In the genomic region with DNA sequence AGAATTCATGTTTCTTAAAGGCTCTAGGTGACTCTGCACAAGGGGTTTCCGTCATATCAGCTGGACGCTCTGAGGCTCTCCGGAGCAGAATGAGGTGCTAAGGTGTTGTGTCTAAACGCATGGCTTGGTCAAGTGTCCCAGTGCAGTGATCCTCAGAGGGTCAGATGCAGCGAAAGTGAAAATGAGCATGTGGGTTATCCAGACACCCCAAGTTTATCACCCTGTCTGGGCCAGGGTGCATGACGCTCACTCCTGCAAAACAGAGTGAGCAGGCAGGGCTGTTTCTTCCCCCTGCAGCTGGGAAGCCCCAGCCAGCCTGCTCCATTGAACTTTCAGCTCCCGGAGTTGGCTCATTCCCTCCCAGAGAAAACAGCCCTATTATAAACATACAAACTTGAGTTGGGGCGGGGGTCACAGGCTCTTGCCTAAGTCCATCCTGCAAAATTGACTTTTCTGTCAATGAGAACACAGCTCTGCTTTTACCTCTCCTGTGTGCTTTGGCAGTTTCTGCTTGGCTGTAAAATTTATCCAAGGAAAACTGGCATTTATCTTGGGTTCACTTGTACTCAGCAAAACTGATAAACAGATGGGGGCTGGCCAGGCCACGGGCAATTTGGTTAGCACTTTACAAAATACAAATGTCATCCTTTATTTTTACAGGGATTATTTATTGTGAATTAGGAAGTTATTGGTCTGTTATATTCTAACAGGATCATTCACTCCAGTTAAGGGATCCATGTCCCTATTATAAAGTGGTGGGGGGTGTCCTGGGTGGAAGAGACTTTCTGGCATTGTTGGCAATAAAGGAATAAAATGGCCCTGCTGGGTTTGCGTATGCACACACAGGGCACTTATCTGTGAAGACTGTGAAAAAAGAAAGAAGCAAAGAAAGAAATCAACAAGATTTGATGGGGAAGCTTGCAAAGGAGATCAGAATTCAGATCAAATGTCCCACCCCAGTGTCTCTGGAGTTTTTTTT, we compare ENCODE assay signal across 1 cellular context.
A peak's percentile ranks its signal among the peaks of the same experiment; 100 is the strongest.
TF ChIP-seq lines count a peak whose summit lies in the region.

No MANE protein-coding gene starts in this region.

TF ChIP-seq in HepG2, 621 proteins besides CTCF, POLR2A, EP300 and RAD21 (continued from another document and continues in another):
- TF ChIP-seq, protein P1, sequence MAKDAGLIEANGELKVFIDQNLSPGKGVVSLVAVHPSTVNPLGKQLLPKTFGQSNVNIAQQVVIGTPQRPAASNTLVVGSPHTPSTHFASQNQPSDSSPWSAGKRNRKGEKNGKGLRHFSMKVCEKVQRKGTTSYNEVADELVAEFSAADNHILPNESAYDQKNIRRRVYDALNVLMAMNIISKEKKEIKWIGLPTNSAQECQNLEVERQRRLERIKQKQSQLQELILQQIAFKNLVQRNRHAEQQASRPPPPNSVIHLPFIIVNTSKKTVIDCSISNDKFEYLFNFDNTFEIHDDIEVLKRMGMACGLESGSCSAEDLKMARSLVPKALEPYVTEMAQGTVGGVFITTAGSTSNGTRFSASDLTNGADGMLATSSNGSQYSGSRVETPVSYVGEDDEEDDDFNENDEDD (CRISPR knock-in tag; IDR thresholded peaks at IDR 0.05; ENCODE audit: borderline replicate concordance), result no peak
- TF ChIP-seq KLF9 (CRISPR knock-in tag; IDR thresholded peaks at IDR 0.05; ENCODE audit: low read depth) (peak; percentile 31; the same call in 1 of the 2 replicates), ZNF543 (CRISPR knock-in tag; IDR thresholded peaks at IDR 0.05) (peak; percentile 17), MAFG (CRISPR knock-in tag; IDR thresholded peaks at IDR 0.05) (no peak), KLF11 (CRISPR knock-in tag; IDR thresholded peaks at IDR 0.05) (peak; percentile 65; the same call in 1 of the 2 replicates), KLF12 (CRISPR knock-in tag; IDR thresholded peaks at IDR 0.05; ENCODE audit: borderline replicate concordance) (no peak; the same call in none of the 2 replicates), SP140L (CRISPR knock-in tag; IDR thresholded peaks at IDR 0.05; ENCODE audit: borderline replicate concordance) (no peak; the same call in 1 of the 2 replicates), TCF7 (IDR thresholded peaks at IDR 0.05; ENCODE audit: low read depth) (peak; percentile 49; the same call in 1 of the 2 replicates), EED (CRISPR knock-in tag; IDR thresholded peaks at IDR 0.05) (no peak), SMARCE1 (IDR thresholded peaks at IDR 0.05; ENCODE audit: borderline replicate concordance) (no peak), GATAD2A (CRISPR knock-in tag; IDR thresholded peaks at IDR 0.05) (peak; percentile 98), MXI1 (IDR thresholded peaks at IDR 0.05; ENCODE audit: borderline replicate concordance, low read depth, low read length) (peak; percentile 60; the same call in 1 of the 3 replicates), ZMYM3 (CRISPR knock-in tag; IDR thresholded peaks at IDR 0.05) (peak; percentile 94), SALL1 (CRISPR knock-in tag; IDR thresholded peaks at IDR 0.05) (peak; percentile 97), HDAC2 (CRISPR knock-in tag; IDR thresholded peaks at IDR 0.05) (peak; percentile 94), ZFX (CRISPR knock-in tag; IDR thresholded peaks at IDR 0.05; ENCODE audit: low read depth) (peak; percentile 53; the same call in 1 of the 2 replicates), ZNF317 (CRISPR knock-in tag; IDR thresholded peaks at IDR 0.05) (peak; percentile 73; the same call in 1 of the 2 replicates), ATF7 (IDR thresholded peaks at IDR 0.05) (no peak), ATF7 (CRISPR knock-in tag; IDR thresholded peaks at IDR 0.05) (peak; percentile 47; the same call in 1 of the 2 replicates), CHD2 (IDR thresholded peaks at IDR 0.05; ENCODE audit: low read depth, low read length) (no peak)
- TF ChIP-seq, protein P2, sequence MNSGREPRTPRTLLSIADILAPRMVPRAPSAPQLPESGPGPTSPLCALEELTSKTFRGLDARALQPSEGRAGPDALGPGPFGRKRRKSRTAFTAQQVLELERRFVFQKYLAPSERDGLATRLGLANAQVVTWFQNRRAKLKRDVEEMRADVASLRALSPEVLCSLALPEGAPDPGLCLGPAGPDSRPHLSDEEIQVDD (CRISPR knock-in tag; IDR thresholded peaks at IDR 0.05; ENCODE audit: borderline replicate concordance), result 0 out of 2 replicates have a peak, but pooled peaks have one; percentile 54
- TF ChIP-seq, protein P3, sequence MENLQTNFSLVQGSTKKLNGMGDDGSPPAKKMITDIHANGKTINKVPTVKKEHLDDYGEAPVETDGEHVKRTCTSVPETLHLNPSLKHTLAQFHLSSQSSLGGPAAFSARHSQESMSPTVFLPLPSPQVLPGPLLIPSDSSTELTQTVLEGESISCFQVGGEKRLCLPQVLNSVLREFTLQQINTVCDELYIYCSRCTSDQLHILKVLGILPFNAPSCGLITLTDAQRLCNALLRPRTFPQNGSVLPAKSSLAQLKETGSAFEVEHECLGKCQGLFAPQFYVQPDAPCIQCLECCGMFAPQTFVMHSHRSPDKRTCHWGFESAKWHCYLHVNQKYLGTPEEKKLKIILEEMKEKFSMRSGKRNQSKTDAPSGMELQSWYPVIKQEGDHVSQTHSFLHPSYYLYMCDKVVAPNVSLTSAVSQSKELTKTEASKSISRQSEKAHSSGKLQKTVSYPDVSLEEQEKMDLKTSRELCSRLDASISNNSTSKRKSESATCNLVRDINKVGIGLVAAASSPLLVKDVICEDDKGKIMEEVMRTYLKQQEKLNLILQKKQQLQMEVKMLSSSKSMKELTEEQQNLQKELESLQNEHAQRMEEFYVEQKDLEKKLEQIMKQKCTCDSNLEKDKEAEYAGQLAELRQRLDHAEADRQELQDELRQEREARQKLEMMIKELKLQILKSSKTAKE (CRISPR knock-in tag; IDR thresholded peaks at IDR 0.05; ENCODE audit: borderline replicate concordance), result peak; percentile 60; the same call in 1 of the 2 replicates
- TF ChIP-seq, protein P4, sequence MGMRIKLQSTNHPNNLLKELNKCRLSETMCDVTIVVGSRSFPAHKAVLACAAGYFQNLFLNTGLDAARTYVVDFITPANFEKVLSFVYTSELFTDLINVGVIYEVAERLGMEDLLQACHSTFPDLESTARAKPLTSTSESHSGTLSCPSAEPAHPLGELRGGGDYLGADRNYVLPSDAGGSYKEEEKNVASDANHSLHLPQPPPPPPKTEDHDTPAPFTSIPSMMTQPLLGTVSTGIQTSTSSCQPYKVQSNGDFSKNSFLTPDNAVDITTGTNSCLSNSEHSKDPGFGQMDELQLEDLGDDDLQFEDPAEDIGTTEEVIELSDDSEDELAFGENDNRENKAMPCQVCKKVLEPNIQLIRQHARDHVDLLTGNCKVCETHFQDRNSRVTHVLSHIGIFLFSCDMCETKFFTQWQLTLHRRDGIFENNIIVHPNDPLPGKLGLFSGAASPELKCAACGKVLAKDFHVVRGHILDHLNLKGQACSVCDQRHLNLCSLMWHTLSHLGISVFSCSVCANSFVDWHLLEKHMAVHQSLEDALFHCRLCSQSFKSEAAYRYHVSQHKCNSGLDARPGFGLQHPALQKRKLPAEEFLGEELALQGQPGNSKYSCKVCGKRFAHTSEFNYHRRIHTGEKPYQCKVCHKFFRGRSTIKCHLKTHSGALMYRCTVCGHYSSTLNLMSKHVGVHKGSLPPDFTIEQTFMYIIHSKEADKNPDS (CRISPR knock-in tag; IDR thresholded peaks at IDR 0.05), result no peak
- TF ChIP-seq, protein P5, sequence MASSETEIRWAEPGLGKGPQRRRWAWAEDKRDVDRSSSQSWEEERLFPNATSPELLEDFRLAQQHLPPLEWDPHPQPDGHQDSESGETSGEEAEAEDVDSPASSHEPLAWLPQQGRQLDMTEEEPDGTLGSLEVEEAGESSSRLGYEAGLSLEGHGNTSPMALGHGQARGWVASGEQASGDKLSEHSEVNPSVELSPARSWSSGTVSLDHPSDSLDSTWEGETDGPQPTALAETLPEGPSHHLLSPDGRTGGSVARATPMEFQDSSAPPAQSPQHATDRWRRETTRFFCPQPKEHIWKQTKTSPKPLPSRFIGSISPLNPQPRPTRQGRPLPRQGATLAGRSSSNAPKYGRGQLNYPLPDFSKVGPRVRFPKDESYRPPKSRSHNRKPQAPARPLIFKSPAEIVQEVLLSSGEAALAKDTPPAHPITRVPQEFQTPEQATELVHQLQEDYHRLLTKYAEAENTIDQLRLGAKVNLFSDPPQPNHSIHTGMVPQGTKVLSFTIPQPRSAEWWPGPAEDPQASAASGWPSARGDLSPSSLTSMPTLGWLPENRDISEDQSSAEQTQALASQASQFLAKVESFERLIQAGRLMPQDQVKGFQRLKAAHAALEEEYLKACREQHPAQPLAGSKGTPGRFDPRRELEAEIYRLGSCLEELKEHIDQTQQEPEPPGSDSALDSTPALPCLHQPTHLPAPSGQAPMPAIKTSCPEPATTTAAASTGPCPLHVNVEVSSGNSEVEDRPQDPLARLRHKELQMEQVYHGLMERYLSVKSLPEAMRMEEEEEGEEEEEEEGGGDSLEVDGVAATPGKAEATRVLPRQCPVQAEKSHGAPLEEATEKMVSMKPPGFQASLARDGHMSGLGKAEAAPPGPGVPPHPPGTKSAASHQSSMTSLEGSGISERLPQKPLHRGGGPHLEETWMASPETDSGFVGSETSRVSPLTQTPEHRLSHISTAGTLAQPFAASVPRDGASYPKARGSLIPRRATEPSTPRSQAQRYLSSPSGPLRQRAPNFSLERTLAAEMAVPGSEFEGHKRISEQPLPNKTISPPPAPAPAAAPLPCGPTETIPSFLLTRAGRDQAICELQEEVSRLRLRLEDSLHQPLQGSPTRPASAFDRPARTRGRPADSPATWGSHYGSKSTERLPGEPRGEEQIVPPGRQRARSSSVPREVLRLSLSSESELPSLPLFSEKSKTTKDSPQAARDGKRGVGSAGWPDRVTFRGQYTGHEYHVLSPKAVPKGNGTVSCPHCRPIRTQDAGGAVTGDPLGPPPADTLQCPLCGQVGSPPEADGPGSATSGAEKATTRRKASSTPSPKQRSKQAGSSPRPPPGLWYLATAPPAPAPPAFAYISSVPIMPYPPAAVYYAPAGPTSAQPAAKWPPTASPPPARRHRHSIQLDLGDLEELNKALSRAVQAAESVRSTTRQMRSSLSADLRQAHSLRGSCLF (CRISPR knock-in tag; IDR thresholded peaks at IDR 0.05; ENCODE audit: borderline replicate concordance), result peak; percentile 76; the same call in 1 of the 2 replicates
- TF ChIP-seq, protein P6, sequence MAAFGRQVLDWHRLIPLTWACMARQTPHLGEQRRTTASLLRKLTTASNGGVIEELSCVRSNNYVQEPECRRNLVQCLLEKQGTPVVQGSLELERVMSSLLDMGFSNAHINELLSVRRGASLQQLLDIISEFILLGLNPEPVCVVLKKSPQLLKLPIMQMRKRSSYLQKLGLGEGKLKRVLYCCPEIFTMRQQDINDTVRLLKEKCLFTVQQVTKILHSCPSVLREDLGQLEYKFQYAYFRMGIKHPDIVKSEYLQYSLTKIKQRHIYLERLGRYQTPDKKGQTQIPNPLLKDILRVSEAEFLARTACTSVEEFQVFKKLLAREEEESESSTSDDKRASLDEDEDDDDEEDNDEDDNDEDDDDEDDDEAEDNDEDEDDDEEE (CRISPR knock-in tag; IDR thresholded peaks at IDR 0.05), result no peak
- TF ChIP-seq, protein P7, sequence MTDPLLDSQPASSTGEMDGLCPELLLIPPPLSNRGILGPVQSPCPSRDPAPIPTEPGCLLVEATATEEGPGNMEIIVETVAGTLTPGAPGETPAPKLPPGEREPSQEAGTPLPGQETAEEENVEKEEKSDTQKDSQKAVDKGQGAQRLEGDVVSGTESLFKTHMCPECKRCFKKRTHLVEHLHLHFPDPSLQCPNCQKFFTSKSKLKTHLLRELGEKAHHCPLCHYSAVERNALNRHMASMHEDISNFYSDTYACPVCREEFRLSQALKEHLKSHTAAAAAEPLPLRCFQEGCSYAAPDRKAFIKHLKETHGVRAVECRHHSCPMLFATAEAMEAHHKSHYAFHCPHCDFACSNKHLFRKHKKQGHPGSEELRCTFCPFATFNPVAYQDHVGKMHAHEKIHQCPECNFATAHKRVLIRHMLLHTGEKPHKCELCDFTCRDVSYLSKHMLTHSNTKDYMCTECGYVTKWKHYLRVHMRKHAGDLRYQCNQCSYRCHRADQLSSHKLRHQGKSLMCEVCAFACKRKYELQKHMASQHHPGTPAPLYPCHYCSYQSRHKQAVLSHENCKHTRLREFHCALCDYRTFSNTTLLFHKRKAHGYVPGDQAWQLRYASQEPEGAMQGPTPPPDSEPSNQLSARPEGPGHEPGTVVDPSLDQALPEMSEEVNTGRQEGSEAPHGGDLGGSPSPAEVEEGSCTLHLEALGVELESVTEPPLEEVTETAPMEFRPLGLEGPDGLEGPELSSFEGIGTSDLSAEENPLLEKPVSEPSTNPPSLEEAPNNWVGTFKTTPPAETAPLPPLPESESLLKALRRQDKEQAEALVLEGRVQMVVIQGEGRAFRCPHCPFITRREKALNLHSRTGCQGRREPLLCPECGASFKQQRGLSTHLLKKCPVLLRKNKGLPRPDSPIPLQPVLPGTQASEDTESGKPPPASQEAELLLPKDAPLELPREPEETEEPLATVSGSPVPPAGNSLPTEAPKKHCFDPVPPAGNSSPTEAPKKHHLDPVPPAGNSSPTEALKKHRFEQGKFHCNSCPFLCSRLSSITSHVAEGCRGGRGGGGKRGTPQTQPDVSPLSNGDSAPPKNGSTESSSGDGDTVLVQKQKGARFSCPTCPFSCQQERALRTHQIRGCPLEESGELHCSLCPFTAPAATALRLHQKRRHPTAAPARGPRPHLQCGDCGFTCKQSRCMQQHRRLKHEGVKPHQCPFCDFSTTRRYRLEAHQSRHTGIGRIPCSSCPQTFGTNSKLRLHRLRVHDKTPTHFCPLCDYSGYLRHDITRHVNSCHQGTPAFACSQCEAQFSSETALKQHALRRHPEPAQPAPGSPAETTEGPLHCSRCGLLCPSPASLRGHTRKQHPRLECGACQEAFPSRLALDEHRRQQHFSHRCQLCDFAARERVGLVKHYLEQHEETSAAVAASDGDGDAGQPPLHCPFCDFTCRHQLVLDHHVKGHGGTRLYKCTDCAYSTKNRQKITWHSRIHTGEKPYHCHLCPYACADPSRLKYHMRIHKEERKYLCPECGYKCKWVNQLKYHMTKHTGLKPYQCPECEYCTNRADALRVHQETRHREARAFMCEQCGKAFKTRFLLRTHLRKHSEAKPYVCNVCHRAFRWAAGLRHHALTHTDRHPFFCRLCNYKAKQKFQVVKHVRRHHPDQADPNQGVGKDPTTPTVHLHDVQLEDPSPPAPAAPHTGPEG (CRISPR knock-in tag; IDR thresholded peaks at IDR 0.05), result no peak
- TF ChIP-seq, protein P8, sequence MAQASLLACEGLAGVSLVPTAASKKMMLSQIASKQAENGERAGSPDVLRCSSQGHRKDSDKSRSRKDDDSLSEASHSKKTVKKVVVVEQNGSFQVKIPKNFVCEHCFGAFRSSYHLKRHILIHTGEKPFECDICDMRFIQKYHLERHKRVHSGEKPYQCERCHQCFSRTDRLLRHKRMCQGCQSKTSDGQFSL (CRISPR knock-in tag; IDR thresholded peaks at IDR 0.05), result peak; percentile 77; the same call in 1 of the 2 replicates
- TF ChIP-seq, protein P9, sequence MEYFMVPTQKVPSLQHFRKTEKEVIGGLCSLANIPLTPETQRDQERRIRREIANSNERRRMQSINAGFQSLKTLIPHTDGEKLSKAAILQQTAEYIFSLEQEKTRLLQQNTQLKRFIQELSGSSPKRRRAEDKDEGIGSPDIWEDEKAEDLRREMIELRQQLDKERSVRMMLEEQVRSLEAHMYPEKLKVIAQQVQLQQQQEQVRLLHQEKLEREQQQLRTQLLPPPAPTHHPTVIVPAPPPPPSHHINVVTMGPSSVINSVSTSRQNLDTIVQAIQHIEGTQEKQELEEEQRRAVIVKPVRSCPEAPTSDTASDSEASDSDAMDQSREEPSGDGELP (IDR thresholded peaks at IDR 0.05; ENCODE audit: borderline replicate concordance, low read depth), result peak; percentile 90; the same call in 1 of the 2 replicates
